27 cellular contexts compared by ENCODE assay signal in the genomic region with DNA sequence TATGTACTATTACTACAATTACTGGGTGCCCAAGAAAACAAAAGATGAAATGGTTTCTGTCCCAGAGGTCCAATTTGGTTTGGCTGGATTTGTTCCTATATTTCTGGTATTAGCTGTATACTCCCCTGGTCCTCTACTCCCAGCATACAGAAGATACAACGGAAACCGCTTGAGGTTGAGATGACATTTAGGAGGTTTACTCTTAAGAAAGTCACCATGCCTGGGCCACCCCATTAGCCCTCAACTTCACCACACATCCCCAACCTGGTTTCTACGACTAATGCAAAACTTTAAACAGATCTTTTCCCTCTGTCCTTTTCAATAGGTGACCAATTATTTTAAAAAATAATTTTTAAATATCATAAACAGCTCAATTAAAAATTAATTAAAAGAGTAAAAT.
"Had no signal": no experiment of that assay in that cellular context is flagged by ENCODE, and none has a peak within 500 bp of the region (broad histone marks: within the 10 kb centered on the region; RNA-seq: fewer than 3 reads in every experiment).

No MANE protein-coding gene starts in this region.

- H3K27ac ChIP-seq: right lobe of liver, suprapubic skin, transverse colon, upper lobe of right lung, uterus had no signal

- FAIRE-seq: colon, keratinocyte had no signal

- H3K4me3 Mint-ChIP-seq: mesothelial cell of epicardium; naive thymus-derived CD4-positive, alpha-beta T cell; nephron progenitor cell; stimulated activated memory B cell treated with anti-CD40 and anti-IgM and Interleukin-4, amounts not matched to agents 10 μg/mL and 1 μg/mL and 100 μg/mL, for 72 hours; stimulated activated naive CD8-positive, alpha-beta T cell treated with anti-CD3 and anti-CD28 coated beads, Interleukin-15, Interleukin-2, amounts not matched to agents 100 ng/mL and 50 ng/mL, for 24 hours had no signal

- H3K36me3 ChIP-seq: right lobe of liver, transverse colon, uterus had no signal

- H3K9me3 ChIP-seq: mucosa of descending colon, right lobe of liver, suprapubic skin, transverse colon, upper lobe of right lung, uterus had no signal

- H3K4me1 Mint-ChIP-seq: nephron progenitor cell had no signal

- H3K27me3 Mint-ChIP-seq: naive thymus-derived CD4-positive, alpha-beta T cell; stimulated activated memory B cell treated with anti-CD40 and anti-IgM and Interleukin-4, amounts not matched to agents 10 μg/mL and 1 μg/mL and 100 μg/mL, for 72 hours; stimulated activated naive CD8-positive, alpha-beta T cell treated with anti-CD3 and anti-CD28 coated beads, Interleukin-15, Interleukin-2, amounts not matched to agents 100 ng/mL and 50 ng/mL, for 24 hours had no signal

- DNase-seq: central memory CD4-positive, alpha-beta T cell; dorsolateral prefrontal cortex; effector CD4-positive, alpha-beta T cell; foreskin fibroblast; glutamatergic neuron; mesenchymal stem cell; mucosa of descending colon; naive thymus-derived CD4-positive, alpha-beta T cell; nephron progenitor cell; nucleus accumbens; posterior cingulate gyrus; retina; right lobe of liver; stimulated activated CD4-positive, alpha-beta T cell treated with anti-CD3 and anti-CD28 coated beads, Interleukin-12 subunit alpha, Interleukin-12 subunit beta, amount 100 ng/mL, for 4 hours; stimulated activated CD4-positive, alpha-beta T cell treated with anti-CD3 and anti-CD28 coated beads, Interleukin-1b, Interleukin-23, amount 100 ng/mL, for 48 hours; stimulated activated CD4-positive, alpha-beta T cell treated with anti-CD3 and anti-CD28 coated beads, Interleukin-4, amount 100 ng/mL, for 1 hour; transverse colon; upper lobe of right lung; uterus had no signal

- H3K9me3 Mint-ChIP-seq: mesothelial cell of epicardium; naive thymus-derived CD4-positive, alpha-beta T cell; nephron progenitor cell; stimulated activated memory B cell treated with anti-CD40 and anti-IgM and Interleukin-4, amounts not matched to agents 10 μg/mL and 1 μg/mL and 100 μg/mL, for 72 hours; stimulated activated naive CD8-positive, alpha-beta T cell treated with anti-CD3 and anti-CD28 coated beads, Interleukin-15, Interleukin-2, amounts not matched to agents 100 ng/mL and 50 ng/mL, for 24 hours had no signal

- H3K4me1 ChIP-seq: right lobe of liver, upper lobe of right lung, uterus had no signal

- H3K27ac Mint-ChIP-seq: mesothelial cell of epicardium; nephron progenitor cell; stimulated activated memory B cell treated with anti-CD40 and anti-IgM and Interleukin-4, amounts not matched to agents 10 μg/mL and 1 μg/mL and 100 μg/mL, for 72 hours; stimulated activated naive CD8-positive, alpha-beta T cell treated with anti-CD3 and anti-CD28 coated beads, Interleukin-15, Interleukin-2, amounts not matched to agents 100 ng/mL and 50 ng/mL, for 24 hours had no signal

- ATAC-seq: left lobe of liver; mucosa of descending colon; naive thymus-derived CD4-positive, alpha-beta T cell; right lobe of liver; stimulated activated memory B cell treated with anti-CD40 and anti-IgM and Interleukin-4, amounts not matched to agents 10 μg/mL and 1 μg/mL and 100 μg/mL, for 72 hours; upper lobe of right lung had no signal

- H3K4me3 ChIP-seq: dorsolateral prefrontal cortex, mucosa of descending colon, right lobe of liver, smooth muscle cell, suprapubic skin, transverse colon, upper lobe of right lung, uterus had no signal

- H3K27me3 ChIP-seq: dorsolateral prefrontal cortex, right lobe of liver, suprapubic skin, transverse colon, upper lobe of right lung, uterus had no signal
